Comparison of ENCODE assay signal across 1 cellular context in the genomic region with DNA sequence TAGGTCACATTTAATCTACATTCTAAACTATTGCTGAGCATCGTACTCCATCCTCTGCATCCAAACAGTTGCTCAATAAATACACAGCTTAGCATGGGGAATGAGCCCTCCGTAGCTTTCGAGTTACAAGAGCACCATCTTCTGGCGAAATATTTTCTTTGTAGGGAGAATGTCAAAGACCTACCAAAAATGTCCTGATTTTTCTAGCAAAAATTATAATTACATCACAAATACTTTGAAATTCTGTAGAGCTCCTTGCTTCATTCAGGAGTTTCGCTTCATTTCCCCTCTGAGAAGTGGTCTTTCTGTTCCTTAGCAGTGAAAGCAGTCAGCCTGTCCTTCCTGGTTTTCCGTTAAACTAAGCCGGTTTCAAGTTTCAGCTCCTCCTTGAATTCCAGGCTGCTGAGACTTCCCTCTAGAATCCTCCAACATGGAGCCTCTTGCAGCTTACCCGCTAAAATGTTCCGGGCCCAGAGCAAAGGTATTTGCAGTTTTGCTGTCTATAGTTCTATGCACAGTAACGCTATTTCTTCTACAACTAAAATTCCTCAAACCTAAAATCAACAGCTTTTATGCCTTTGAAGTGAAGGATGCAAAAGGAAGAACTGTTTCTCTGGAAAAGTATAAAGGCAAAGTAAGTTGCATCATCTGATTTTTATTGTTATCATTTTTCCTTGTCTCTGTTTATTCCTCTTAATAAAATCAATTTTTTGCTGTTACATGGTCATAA.
A peak's percentile ranks its signal among the peaks of the same experiment; 100 is the strongest.
TF ChIP-seq lines count a peak whose summit lies in the region.

A gene with protein sequence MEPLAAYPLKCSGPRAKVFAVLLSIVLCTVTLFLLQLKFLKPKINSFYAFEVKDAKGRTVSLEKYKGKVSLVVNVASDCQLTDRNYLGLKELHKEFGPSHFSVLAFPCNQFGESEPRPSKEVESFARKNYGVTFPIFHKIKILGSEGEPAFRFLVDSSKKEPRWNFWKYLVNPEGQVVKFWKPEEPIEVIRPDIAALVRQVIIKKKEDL (plus strand): TSS at position 409 of the 730 bp plus-strand sequence. CDS start 22 bp downstream, at position 431.

TF ChIP-seq in H1, 55 proteins besides CTCF, POLR2A, EP300 and RAD21 (continued from another document):
- peak; percentile 86 for TF ChIP-seq TEAD4 (IDR thresholded peaks at IDR 0.05; ENCODE audit: low read depth, low read length)
- no peak for TF ChIP-seq TAF7 (optimal IDR thresholded peaks at IDR 0.05; ENCODE audit: borderline replicate concordance, low read depth, low read length)
